15 cellular contexts compared by ENCODE assay signal in the genomic region with DNA sequence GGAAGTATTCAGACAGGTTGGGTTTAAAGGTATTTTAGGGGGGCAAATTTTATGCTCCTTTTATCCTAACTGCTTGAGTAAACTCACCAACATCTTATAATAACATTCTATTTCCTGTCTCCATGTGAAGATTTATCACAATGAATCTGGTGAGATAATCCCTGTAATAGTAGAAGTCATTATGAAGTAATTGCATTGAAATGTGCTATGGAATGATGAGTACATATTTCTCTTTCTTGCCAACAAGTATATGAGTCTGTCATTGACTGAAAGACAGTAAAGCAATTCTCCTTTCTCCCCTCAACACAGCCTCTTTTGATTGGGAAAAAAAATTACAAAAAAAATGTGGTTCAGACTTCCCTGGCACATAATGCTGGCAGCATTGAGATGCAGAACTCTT.
A peak's percentile ranks its signal among the peaks of the same experiment; 100 is the strongest.
DNase-seq lines count a peak whose midpoint lies in the region; ATAC-seq, FAIRE-seq and TF ChIP-seq lines count a peak whose summit lies in the region.
"Had no signal": no experiment of that assay in that cellular context is flagged by ENCODE, and none has a peak within 500 bp of the region (broad histone marks: within the 10 kb centered on the region; RNA-seq: fewer than 3 reads in every experiment).

No MANE protein-coding gene starts in this region.

- no peaks in the 10 kb centered on the region for H3K36me3 ChIP-seq in IMR-90 (ENCODE audit: control insufficient read depth, insufficient read depth, low read length)
- H3K36me3 ChIP-seq in keratinocyte (ENCODE audit: control insufficient read depth in 2 of 2, extremely low read depth in 1 of 2, insufficient read depth in 2 of 2, low read length in 2 of 2) = no peaks in the 10 kb centered on the region
- H3K36me3 ChIP-seq: gastroesophageal sphincter, neural progenitor cell had no signal

- H2BK5ac ChIP-seq in IMR-90 (ENCODE audit: low read depth, low read length, poor library complexity, severe bottlenecking) = peak overlapping the region; percentile 99

- no TSS peak for BruUV-seq in IMR-90 (replicated peaks; lab: Mats Ljungman, UMichigan)

- no peak for TF ChIP-seq POLR2A in IMR-90 (IDR thresholded peaks at IDR 0.05; ENCODE audit: low read depth, low read length)

- peak overlapping the region; percentile 95; the same call in 1 of the 2 replicates for H2BK20ac ChIP-seq in IMR-90 (ENCODE audit: low read depth, low read length)

- DNase-seq in AG04449 (ENCODE audit: low read depth, low spot score) (peak; percentile 65), IMR-90 (peak; percentile 92), astrocyte of the spinal cord (ENCODE audit: low read depth, low spot score) (peak; percentile 81), keratinocyte (ENCODE audit: low read depth, low spot score) (no peak), KG1 (lab: John Stamatoyannopoulos, UW) (no peak), islet precursor cell (no peak)
- DNase-seq: activated CD4-positive, alpha-beta T cell treated with anti-CD3 and anti-CD28 coated beads, Interleukin-2, amount 50 U/mL, for 48 hours; activated effector memory CD4-positive, alpha-beta T cell treated with anti-CD3 and anti-CD28 coated beads, Interleukin-2, amount 50 U/mL, for 16 hours; DND-41; NCI-H1930; NK-92 treated with Interleukin-12 subunit alpha and Interleukin-12 subunit beta, amount 100 ng/mL, for 24 hours had no signal

- H3K23ac ChIP-seq in IMR-90 (ENCODE audit: low read depth, low read length) = peak overlapping the region; percentile 95

- peaks cover 5% of the 10 kb centered on the region; the same call in 1 of the 2 replicates for H3K9me1 ChIP-seq in IMR-90 (ENCODE audit: insufficient read depth, low read length)
- H3K9me1 ChIP-seq in keratinocyte (ENCODE audit: control insufficient read depth, extremely low read depth, insufficient read depth, low read length) = no peaks in the 10 kb centered on the region

- H3K9me3 ChIP-seq in IMR-90 (ENCODE audit: control insufficient read depth, insufficient read depth, low read length) (no peaks in the 10 kb centered on the region), keratinocyte (ENCODE audit: control insufficient read depth, low read depth, low read length) (no peaks in the 10 kb centered on the region)
- H3K9me3 ChIP-seq: gastroesophageal sphincter had no signal

- FAIRE-seq in keratinocyte (lab: Jason Lieb, UNC) = peak; percentile 89

- peak overlapping the region; percentile 67; the same call in 1 of the 2 replicates for H3K27ac ChIP-seq in IMR-90 (ENCODE audit: insufficient read depth, low read length)
- peak overlapping the region; percentile 82 for H3K27ac ChIP-seq in keratinocyte (ENCODE audit: control insufficient read depth, insufficient read depth, low read length)
- H3K27ac ChIP-seq: gastroesophageal sphincter, neural progenitor cell had no signal

- H4K91ac ChIP-seq in IMR-90 (ENCODE audit: insufficient read depth, low read depth, low read length) = peak overlapping the region; percentile 79

- H2AK9ac ChIP-seq in IMR-90 (replicated peaks; ENCODE audit: low read depth, low read length, poor library complexity) = no peak overlapping the region

- H4K20me1 ChIP-seq in IMR-90 (ENCODE audit: insufficient read depth, low read length) (no peaks in the 10 kb centered on the region), keratinocyte (ENCODE audit: control insufficient read depth, extremely low read depth, insufficient read depth, low read length) (no peaks in the 10 kb centered on the region)

- peak overlapping the region; percentile 96 for H2AK5ac ChIP-seq in IMR-90 (ENCODE audit: low read depth, low read length)

- in situ Hi-C loops in IMR-90 (cut with MboI; ENCODE audit: low sequenced_read_pairs) = no loop called here
- in situ Hi-C loops in astrocyte of the spinal cord (cut with HindIII; ENCODE audit: low sequenced_read_pairs) = no loop called here

- no peaks in the 10 kb centered on the region for H3K79me2 ChIP-seq in keratinocyte (ENCODE audit: control insufficient read depth, insufficient read depth, low read length)

- H2AFZ ChIP-seq in IMR-90 (replicated peaks; ENCODE audit: low read length, poor library complexity) (no peak overlapping the region), keratinocyte (ENCODE audit: control insufficient read depth, low read length) (no peak overlapping the region)
- H2AFZ ChIP-seq: neural progenitor cell had no signal

- H3K4me2 ChIP-seq in IMR-90 (ENCODE audit: low read depth, low read length) (peak overlapping the region; percentile 29; the same call in 1 of the 2 replicates), keratinocyte (ENCODE audit: control insufficient read depth, extremely low read depth, insufficient read depth, low read depth, low read length) (peak overlapping the region; percentile 49)
- H3K4me2 ChIP-seq: neural progenitor cell had no signal

- intact Hi-C loops in IMR-90 (cut with micrococcal nuclease) = loop anchor here (1.0 to 2.0 kb wide), 2 partner anchors 27 to 455 kb away; no protein-coding TSS in a partner anchor

- H2BK120ac ChIP-seq in IMR-90 (ENCODE audit: low read depth, low read length) = peak overlapping the region; percentile 99

- dilution Hi-C loops in IMR-90 (cut with HindIII; ENCODE audit: low sequenced_read_pairs, unreplicated experiment) = no loop called here
- dilution Hi-C loops in keratinocyte (cut with MboI; ENCODE audit: extremely low pct_ligation_motif_present, low sequenced_read_pairs) = no loop called here

- peak overlapping the region; percentile 93 to 96 for H4K8ac ChIP-seq in IMR-90 (ENCODE audit: low read depth in 2 of 2, low read length in 2 of 2)

- peak overlapping the region; percentile 98 for H3K56ac ChIP-seq in IMR-90 (ENCODE audit: extremely low read depth, insufficient read depth, low read length)

- peak overlapping the region; percentile 93; the same call in 1 of the 2 replicates for H4K5ac ChIP-seq in IMR-90 (ENCODE audit: low read depth, low read length)

- CTCF ChIA-PET in AG04449 (lab: Yijun Ruan, JAX) (interaction anchor here (0.9 to 1.4 kb wide), 2 partner anchors 455 to 457 kb away, joined by 4 to 7 read pairs; no protein-coding TSS in a partner anchor), IMR-90 (lab: Yijun Ruan, JAX) (interaction anchor here (0.6 kb wide), 1 partner anchor 453 kb away, joined by 3 read pairs; no protein-coding TSS in a partner anchor)

- H3K9ac ChIP-seq in IMR-90 (ENCODE audit: low read depth, low read length) (peak overlapping the region; percentile 73; the same call in 1 of the 2 replicates), keratinocyte (ENCODE audit: control insufficient read depth, extremely low read depth, insufficient read depth, low read length) (peak overlapping the region; percentile 26)
- H3K9ac ChIP-seq: neural progenitor cell had no signal

- H3K4me3 ChIP-seq in AG04449 (ENCODE audit: low read depth, low read length) = no peak overlapping the region
- no peak overlapping the region for H3K4me3 ChIP-seq in IMR-90 (ENCODE audit: insufficient read depth, low read depth, low read length)
- H3K4me3 ChIP-seq in astrocyte of the spinal cord (ENCODE audit: low read depth, low read length) = no peak overlapping the region
- no peak overlapping the region for H3K4me3 ChIP-seq in keratinocyte (ENCODE audit: control insufficient read depth in 2 of 3, extremely low read depth in 1 of 3, insufficient read depth in 2 of 3, low read depth in 1 of 3, low read length in 3 of 3)
- H3K4me3 ChIP-seq: gastroesophageal sphincter, neural progenitor cell had no signal

- peak overlapping the region; percentile 97; the same call in 1 of the 2 replicates for H3K4ac ChIP-seq in IMR-90 (ENCODE audit: low read depth, low read length)

- peak overlapping the region; percentile 93 for H3K14ac ChIP-seq in IMR-90 (replicated peaks; ENCODE audit: low read depth, low read length)

- H3K27me3 ChIP-seq in IMR-90 (ENCODE audit: control insufficient read depth, insufficient read depth, low read length) = no peaks in the 10 kb centered on the region
- H3K27me3 ChIP-seq in keratinocyte (ENCODE audit: control insufficient read depth, extremely low read depth, insufficient read depth, low read length) = no peaks in the 10 kb centered on the region
- H3K27me3 ChIP-seq: gastroesophageal sphincter, neural progenitor cell had no signal

- TF ChIP-seq CTCF in AG04449 (IDR thresholded peaks at IDR 0.05; ENCODE audit: insufficient read depth, low read length, missing control alignments) = no peak
- TF ChIP-seq CTCF in IMR-90 (conservative IDR thresholded peaks at IDR 0.05; ENCODE audit: low read depth, low read length) = no peak
- TF ChIP-seq CTCF in astrocyte of the spinal cord (IDR thresholded peaks at IDR 0.05; ENCODE audit: low read depth, low read length) = no peak
- no peak for TF ChIP-seq CTCF in keratinocyte (optimal IDR thresholded peaks at IDR 0.05 in 1 of 3, IDR thresholded peaks at IDR 0.05 in 1 of 3, conservative IDR thresholded peaks at IDR 0.05 in 1 of 3; ENCODE audit: extremely low read depth in 1 of 3, insufficient read depth in 2 of 3, low read length in 3 of 3)

- no peak for TF ChIP-seq RAD21 in IMR-90 (IDR thresholded peaks at IDR 0.05; ENCODE audit: low read length)

- POLR2A ChIA-PET in AG04449 (lab: Yijun Ruan, JAX) (no interaction called here), IMR-90 (lab: Charles Lee; ENCODE audit: unreplicated experiment) (no interaction called here)

- ATAC-seq in IMR-90 (ENCODE audit: low read depth) (peak; percentile 40), GM19467 (IDR thresholded peaks at IDR 0.05; ENCODE audit: unreplicated experiment) (no peak), GM18870 (IDR thresholded peaks at IDR 0.05; ENCODE audit: unreplicated experiment) (no peak)
- ATAC-seq: gastroesophageal sphincter had no signal

- H3K79me1 ChIP-seq in IMR-90 (ENCODE audit: low read depth in 1 of 2, low read length in 2 of 2) = peaks cover 8 to 14% of the 10 kb centered on the region in 2 experiments; a peak in 3 of 4 replicates

- H3K18ac ChIP-seq in IMR-90 (ENCODE audit: low read depth, low read length) = peak overlapping the region; percentile 99

- H2BK15ac ChIP-seq in IMR-90 (ENCODE audit: low read depth, low read length) = peak overlapping the region; percentile 95; the same call in 2 of the 3 replicates

- H3K4me1 ChIP-seq in IMR-90 (ENCODE audit: control insufficient read depth, insufficient read depth, low read length) (peaks cover 9% of the 10 kb centered on the region; the same call in 1 of the 2 replicates), keratinocyte (ENCODE audit: control insufficient read depth, extremely low read depth, insufficient read depth, low read length) (peaks cover 37% of the 10 kb centered on the region)

TF ChIP-seq in IMR-90, 13 proteins besides CTCF, POLR2A, EP300 and RAD21 (continues in another document):
- TF ChIP-seq RFX5 (IDR thresholded peaks at IDR 0.05; ENCODE audit: low read depth, low read length) = no peak
- TF ChIP-seq, protein P1, sequence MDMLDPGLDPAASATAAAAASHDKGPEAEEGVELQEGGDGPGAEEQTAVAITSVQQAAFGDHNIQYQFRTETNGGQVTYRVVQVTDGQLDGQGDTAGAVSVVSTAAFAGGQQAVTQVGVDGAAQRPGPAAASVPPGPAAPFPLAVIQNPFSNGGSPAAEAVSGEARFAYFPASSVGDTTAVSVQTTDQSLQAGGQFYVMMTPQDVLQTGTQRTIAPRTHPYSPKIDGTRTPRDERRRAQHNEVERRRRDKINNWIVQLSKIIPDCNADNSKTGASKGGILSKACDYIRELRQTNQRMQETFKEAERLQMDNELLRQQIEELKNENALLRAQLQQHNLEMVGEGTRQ (IDR thresholded peaks at IDR 0.05; ENCODE audit: low read depth, low read length) = no peak
- no peak for TF ChIP-seq FOS (IDR thresholded peaks at IDR 0.05; ENCODE audit: low read depth, low read length)
- TF ChIP-seq CEBPB (IDR thresholded peaks at IDR 0.05; ENCODE audit: low read depth, low read length) = peak; percentile 77

Comparison
In these comparisons a context has a peak if more than half of its experiments do, and no peak if none do; other contexts are left out.
1. DNase-seq: peak in AG04449 (single experiment), IMR-90 (single experiment) and astrocyte of the spinal cord (single experiment); none in keratinocyte (single experiment), KG1 (single experiment) and islet precursor cell (single experiment).